ENCODE assay signal across 8 cellular contexts in the genomic region with DNA sequence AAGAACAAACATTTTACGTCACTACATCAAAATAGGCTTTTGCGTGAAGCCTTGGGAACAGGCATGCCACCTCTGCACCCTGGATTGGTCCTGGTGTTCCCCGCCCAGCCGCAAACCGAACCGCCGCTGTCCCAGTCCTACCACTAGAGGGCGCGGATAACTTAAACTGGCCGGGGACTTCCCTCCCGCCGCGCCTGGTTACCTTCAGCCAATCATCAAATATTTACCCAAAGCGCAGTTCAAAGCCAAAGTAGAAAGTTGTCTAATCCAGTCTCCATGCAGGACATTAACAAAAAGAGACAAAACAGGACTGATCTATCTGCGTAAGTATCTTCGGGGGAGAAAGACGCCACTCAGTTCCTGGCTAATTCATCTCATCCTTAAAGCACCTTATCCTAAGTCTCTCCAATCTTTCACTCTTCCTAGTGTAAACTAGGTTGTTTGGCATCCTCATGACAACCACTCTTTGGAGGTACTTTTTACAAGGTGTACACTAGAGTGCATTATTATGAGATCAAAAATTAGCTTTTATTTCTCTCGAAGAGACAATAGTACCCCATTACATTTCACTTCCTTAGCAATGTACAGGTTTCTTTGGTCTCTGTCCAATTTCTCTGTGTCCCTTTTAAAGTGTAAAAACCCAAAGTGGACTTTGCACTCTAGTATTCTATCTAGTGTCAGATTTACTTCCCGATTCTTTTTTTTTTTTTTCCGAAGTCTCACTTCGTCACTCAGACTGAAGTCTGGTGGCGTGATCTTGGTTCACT. TPM values are rescaled to one million over a fixed set of nuclear protein-coding genes. Genes with fewer than 3 reads are reported as not detected.
DNase-seq lines count a peak whose midpoint lies in the region; ATAC-seq, FAIRE-seq and TF ChIP-seq lines count a peak whose summit lies in the region.

No MANE protein-coding gene starts in this region.

- CTCF ChIA-PET in MCF 10A (lab: Yijun Ruan, JAX) = interaction anchor here (0.5 to 2.6 kb wide), 25 partner anchors 9 to 165 kb away, joined by 3 to 23 read pairs (median 4); a partner anchor contains a TSS

- no peak overlapping the region for H2AFZ ChIP-seq in H9 (ENCODE audit: low read length)

- H3K27ac Mint-ChIP-seq in H9 (no peak overlapping the region), MCF 10A (ENCODE audit: low read depth, unreplicated experiment) (peak overlapping the region; percentile 87), immature natural killer cell (peak overlapping the region; percentile 70 to 83 (median 74))

- H3K9me3 ChIP-seq in BLaER1 treated with 17β-estradiol and CSF1 and Interleukin-3, amounts not matched to agents 10 nM and 100 nM (replicated peaks in 1 of 11) = no peaks in the 10 kb centered on the region
- H3K9me3 ChIP-seq in H9 (ENCODE audit: control insufficient read depth, low read depth, low read length) (no peaks in the 10 kb centered on the region), WERI-Rb-1 (ENCODE audit: severe bottlenecking) (no peaks in the 10 kb centered on the region), small intestine (ENCODE audit: control insufficient read depth, low read depth) (no peaks in the 10 kb centered on the region)

- H4K5ac ChIP-seq in H9 (ENCODE audit: insufficient read length, low read depth, low read length) = no peak overlapping the region

- peaks cover 12 to 20% (median 17%) of the 10 kb centered on the region in 10 experiments for H3K4me1 ChIP-seq in BLaER1 treated with 17β-estradiol and CSF1 and Interleukin-3, amounts not matched to agents 10 nM and 100 nM
- H3K4me1 ChIP-seq in H9 (ENCODE audit: insufficient read depth, low read length) (peaks cover under 1% of the 10 kb centered on the region; the same call in 1 of the 2 replicates), small intestine (ENCODE audit: control insufficient read depth in 2 of 2, insufficient read depth in 1 of 2, low read depth in 1 of 2, low read length in 1 of 2) (peaks cover 0 to 2% of the 10 kb centered on the region in 2 donors)

- peaks cover 0 to 3% of the 10 kb centered on the region in 2 experiments; a peak in 3 of 5 replicates for H3K9me3 Mint-ChIP-seq in H9
- H3K9me3 Mint-ChIP-seq in MCF 10A (ENCODE audit: unreplicated experiment) = no peaks in the 10 kb centered on the region
- no peaks in the 10 kb centered on the region for H3K9me3 Mint-ChIP-seq in immature natural killer cell

- no TSS peak for BruUV-seq in MCF 10A (replicated peaks; lab: Mats Ljungman, UMichigan)

- H3K4me3 Mint-ChIP-seq in H9 = no peak overlapping the region
- peak overlapping the region; percentile 30 for H3K4me3 Mint-ChIP-seq in MCF 10A (ENCODE audit: unreplicated experiment)
- peak overlapping the region in 4 of 5 donors; percentile 2 to 19 (median 4) for H3K4me3 Mint-ChIP-seq in immature natural killer cell

- H3K27me3 Mint-ChIP-seq in H9 (ENCODE audit: low read depth) (peaks cover 37% of the 10 kb centered on the region), MCF 10A (ENCODE audit: insufficient read depth, unreplicated experiment) (peaks cover 18% of the 10 kb centered on the region), immature natural killer cell (ENCODE audit: low read depth in 3 of 3) (peaks cover 11 to 25% (median 11%) of the 10 kb centered on the region in 3 donors)

- H3K4ac ChIP-seq in H9 (ENCODE audit: low read depth, low read length) = no peak overlapping the region

- TF ChIP-seq CTCF in H9 (conservative IDR thresholded peaks at IDR 0.05) (peak; percentile 95), WERI-Rb-1 (IDR thresholded peaks at IDR 0.05; ENCODE audit: low read depth, low read length) (peak; percentile 90), MCF 10A (IDR thresholded peaks at IDR 0.05; ENCODE audit: unreplicated experiment) (peak; percentile 82)

- peak; percentile 91 for DNase-seq in H9
- peak; percentile 91 for DNase-seq in NCI-H2227 (lab: John Stamatoyannopoulos, UW; ENCODE audit: unreplicated experiment)
- DNase-seq in WERI-Rb-1 = peak; percentile 88
- peak; percentile 87 for DNase-seq in MCF 10A (ENCODE audit: unreplicated experiment)
- DNase-seq in immature natural killer cell = peak; percentile 89 to 90 (median 90)
- DNase-seq in small intestine = peak; percentile 95

- H4K91ac ChIP-seq in H9 (ENCODE audit: insufficient read length, low read depth, low read length) = no peak overlapping the region

- H2BK15ac ChIP-seq in H9 (ENCODE audit: low read depth, low read length) = no peak overlapping the region

- H4K20me1 ChIP-seq in BLaER1 treated with 17β-estradiol and CSF1 and Interleukin-3, amounts not matched to agents 10 nM and 100 nM = peaks cover 2 to 9% (median 7%) of the 10 kb centered on the region in 11 experiments; a peak in 19 of 22 replicates
- no peaks in the 10 kb centered on the region for H4K20me1 ChIP-seq in H9 (ENCODE audit: control insufficient read depth, insufficient read depth, insufficient read length)

- H3K23ac ChIP-seq in H9 (ENCODE audit: insufficient read length, low read depth, low read length) = no peak overlapping the region

- no CpG with 5 or more reads among the region's 22 CpGs for WGBS in H9 (ENCODE audit: extremely low coverage, insufficient read length, low lambda C conversion rate)
- 4 to 13% (median 8%) methylated on average over 22 of the region's 22 CpGs for WGBS in small intestine, 3 donors

- H3K4me3 ChIP-seq in BLaER1 treated with 17β-estradiol and CSF1 and Interleukin-3, amounts not matched to agents 10 nM and 100 nM = no peak overlapping the region
- H3K4me3 ChIP-seq in WERI-Rb-1 (ENCODE audit: low read depth, low read length) = peak overlapping the region; percentile 25
- no peak overlapping the region for H3K4me3 ChIP-seq in small intestine (ENCODE audit: low read depth in 1 of 2, low read length in 2 of 2)

- H3K36me3 ChIP-seq in BLaER1 treated with 17β-estradiol and CSF1 and Interleukin-3, amounts not matched to agents 10 nM and 100 nM = no peaks in the 10 kb centered on the region
- H3K36me3 ChIP-seq in WERI-Rb-1 = peaks cover 2% of the 10 kb centered on the region; the same call in 1 of the 2 replicates
- H3K36me3 ChIP-seq in small intestine (ENCODE audit: control insufficient read depth in 2 of 2, insufficient read depth in 2 of 2, low read length in 2 of 2) = no peaks in the 10 kb centered on the region

- intact Hi-C loops in MCF 10A (cut with micrococcal nuclease) = loop anchor here (10.0 kb wide), 1 partner anchor 51 kb away; no protein-coding TSS in a partner anchor

- FAIRE-seq in small intestine (lab: Jason Lieb, UNC) = no peak

- H3K4me1 Mint-ChIP-seq in H9 (peaks cover 10 to 16% of the 10 kb centered on the region in 2 experiments), MCF 10A (ENCODE audit: insufficient read depth, unreplicated experiment) (peaks cover 9% of the 10 kb centered on the region), immature natural killer cell (peaks cover 26 to 34% of the 10 kb centered on the region in 2 donors)

- no peaks in the 10 kb centered on the region; a peak in 2 of 7 replicates for H3K36me3 Mint-ChIP-seq in H9 (ENCODE audit: insufficient read depth in 1 of 3, low read depth in 3 of 3)
- no peaks in the 10 kb centered on the region for H3K36me3 Mint-ChIP-seq in MCF 10A (ENCODE audit: insufficient read depth, unreplicated experiment)
- H3K36me3 Mint-ChIP-seq in immature natural killer cell = no peaks in the 10 kb centered on the region

- H2BK20ac ChIP-seq in H9 (ENCODE audit: low read depth, low read length, poor library complexity, severe bottlenecking) = no peak overlapping the region

- H3K27ac ChIP-seq in BLaER1 treated with 17β-estradiol and CSF1 and Interleukin-3, amounts not matched to agents 10 nM and 100 nM = peak overlapping the region in 2 of 11 experiments; percentile 28 to 71; a peak in 4 of 22 replicates
- no peak overlapping the region for H3K27ac ChIP-seq in H9 (ENCODE audit: insufficient read length, low read depth, low read length)
- H3K27ac ChIP-seq in WERI-Rb-1 = no peak overlapping the region
- peak overlapping the region; percentile 84 to 92 for H3K27ac ChIP-seq in small intestine (ENCODE audit: low read depth in 1 of 2, low read length in 1 of 2)

- no peak overlapping the region for H4K8ac ChIP-seq in H9 (replicated peaks; ENCODE audit: insufficient read length, low read depth, low read length)

- H3K23me2 ChIP-seq in H9 (ENCODE audit: insufficient read length, low read depth, low read length, poor library complexity, severe bottlenecking) = peaks cover 6% of the 10 kb centered on the region

- no peak for ATAC-seq in GM19324 (IDR thresholded peaks at IDR 0.05; ENCODE audit: low FRiP score, unreplicated experiment)

- POLR2A ChIA-PET in MCF 10A (lab: Yijun Ruan, JAX) = interaction anchor here (0.5 to 1.8 kb wide), 8 partner anchors 10 to 274 kb away, joined by 3 to 9 read pairs (median 4); a partner anchor contains a TSS

- H2AK5ac ChIP-seq in H9 (ENCODE audit: insufficient read length, low read length) = no peak overlapping the region

- no peak overlapping the region for H2BK120ac ChIP-seq in H9 (ENCODE audit: low read depth, low read length, poor library complexity, severe bottlenecking)

- no peak overlapping the region for H3K14ac ChIP-seq in H9 (ENCODE audit: insufficient read depth, low read length)

- no peaks in the 10 kb centered on the region for H3K79me1 ChIP-seq in H9 (ENCODE audit: insufficient read depth, low read depth, low read length, poor library complexity, severe bottlenecking)

- H3K56ac ChIP-seq in H9 (ENCODE audit: insufficient read length, low read depth, low read length) = no peak overlapping the region

- H2BK5ac ChIP-seq in H9 (ENCODE audit: insufficient read length, low read length) = no peak overlapping the region

- H3T11ph ChIP-seq in H9 (ENCODE audit: low read length) = no peak overlapping the region

- H3K27me3 ChIP-seq in BLaER1 treated with 17β-estradiol and CSF1 and Interleukin-3, amounts not matched to agents 10 nM and 100 nM = no peaks in the 10 kb centered on the region
- H3K27me3 ChIP-seq in H9 (ENCODE audit: insufficient read depth, low read length) (peaks cover 7% of the 10 kb centered on the region; the same call in 1 of the 2 replicates), WERI-Rb-1 (ENCODE audit: insufficient read depth, low read depth, severe bottlenecking) (no peaks in the 10 kb centered on the region), small intestine (ENCODE audit: control insufficient read depth in 2 of 2, insufficient read depth in 2 of 2, low read length in 2 of 2) (no peaks in the 10 kb centered on the region)

- H3K79me2 ChIP-seq in H9 (ENCODE audit: insufficient read depth, low read length) = no peaks in the 10 kb centered on the region

- H2BK12ac ChIP-seq in H9 (ENCODE audit: insufficient read length, low read depth, low read length) = no peak overlapping the region

- H3K18ac ChIP-seq in H9 (ENCODE audit: insufficient read length, low read depth, low read length) = no peak overlapping the region

- H3K4me2 ChIP-seq in BLaER1 treated with 17β-estradiol and CSF1 and Interleukin-3, amounts not matched to agents 10 nM and 100 nM = peak overlapping the region; percentile 39 to 75 (median 53); a peak in 21 of 22 replicates
- H3K4me2 ChIP-seq in H9 (ENCODE audit: insufficient read depth, insufficient read length, low read length) = peak overlapping the region; percentile 35

- H3K9ac ChIP-seq in BLaER1 treated with 17β-estradiol and CSF1 and Interleukin-3, amounts not matched to agents 10 nM and 100 nM = peak overlapping the region in 3 of 11 experiments; percentile 30 to 56 (median 43); a peak in 2 of 22 replicates
- no peak overlapping the region for H3K9ac ChIP-seq in H9 (ENCODE audit: extremely low read depth, insufficient read length, low read length)

RNA-seq across cellular contexts. Expression of a gene that starts 3.9 kb away (rescaled TPM):
- total RNA-seq in H9 (2021) (14.4 and 14.5 TPM in 2 replicates), MCF 10A (2022) (8.1 and 8.6 TPM in 2 replicates)
- polyA plus RNA-seq in immature natural killer cell (10 to 100 TPM; 16.5 to 32.7 (median 20.8) TPM), small intestine (10 to 100 TPM in 1 of 3 donors, 1 to 10 TPM in 2; 6.7 to 10.5 (median 9.6) TPM)

RNA-seq across cellular contexts. Expression of a gene that starts 38.4 kb away (rescaled TPM):
- total RNA-seq in H9 (2021) = 8.9 and 10.4 TPM in 2 replicates
- 11.9 and 14.4 TPM in 2 replicates for total RNA-seq in MCF 10A (2022)
- 10 to 100 TPM in 1 of 3 donors, 1 to 10 TPM in 2; 6.4 to 11.9 (median 7.6) TPM for polyA plus RNA-seq in immature natural killer cell
- 10 to 100 TPM; 17.4 to 35.2 (median 29.5) TPM for polyA plus RNA-seq in small intestine

RNA-seq across cellular contexts. Expression of a gene that starts 42.1 kb away (rescaled TPM):
- 30.1 and 30.2 TPM in 2 replicates for total RNA-seq in H9 (2021)
- 1.8 and 2.2 TPM in 2 replicates for total RNA-seq in MCF 10A (2022)
- polyA plus RNA-seq in immature natural killer cell = under 1 TPM in 2 of 3 donors, not detected in 1; 0.08 to 0.09 TPM
- polyA plus RNA-seq in small intestine = 1 to 10 TPM; 1.3 to 6.1 (median 1.9) TPM

Comparison
In these comparisons a context has a peak if more than half of its experiments do, and no peak if none do; other contexts are left out.
1. H3K27ac ChIP-seq: peak in small intestine (2 of 2); none in H9 (single experiment) and WERI-Rb-1 (single experiment).
2. H3K27ac Mint-ChIP-seq: peak in MCF 10A (single experiment) and immature natural killer cell (6 of 6); none in H9 (0 of 3).
3. H3K4me3 Mint-ChIP-seq: peak in MCF 10A (single experiment) and immature natural killer cell (4 of 5); none in H9 (0 of 2).
4. Peak in every context shown above with its lines, with median percentiles within 50 percentile points of each other: DNase-seq and CTCF ChIP-seq.